Comparison of ENCODE assay signal across 26 cellular contexts in genomic region chr1:214542275-214543199, GRCh38. TPM values are rescaled to one million over a fixed set of nuclear protein-coding genes. Genes with fewer than 3 reads are reported as not detected.
A peak's percentile ranks its signal among the peaks of the same experiment; 100 is the strongest.
DNase-seq lines count a peak whose midpoint lies in the region; ATAC-seq and TF ChIP-seq lines count a peak whose summit lies in the region.
"Had no signal": no experiment of that assay in that cellular context is flagged by ENCODE, and none has a peak within 500 bp of the region (broad histone marks: within the 10 kb centered on the region; RNA-seq: fewer than 3 reads in every experiment).

No MANE protein-coding gene starts in this region.

- TF ChIP-seq CTCF in Loucy (conservative IDR thresholded peaks at IDR 0.05; ENCODE audit: low read length) (no peak), gastroesophageal sphincter (IDR thresholded peaks at IDR 0.05) (no peak), osteocyte (IDR thresholded peaks at IDR 0.05) (no peak), foreskin keratinocyte (conservative IDR thresholded peaks at IDR 0.05) (no peak), CD14-positive monocyte (IDR thresholded peaks at IDR 0.05) (no peak)

- ATAC-seq in gastroesophageal sphincter (no peak), foreskin keratinocyte (no peak), GM19395 (IDR thresholded peaks at IDR 0.05; ENCODE audit: unreplicated experiment) (no peak)
- ATAC-seq: left colon, mucosa of descending colon, SK-N-SH treated with all-trans-retinoic acid at 6 μM for 48 hours had no signal

- peaks cover 8% of the 10 kb centered on the region for H3K4me1 ChIP-seq in BLaER1
- peaks cover 63% of the 10 kb centered on the region for H3K4me1 ChIP-seq in Loucy (ENCODE audit: insufficient read depth, low read length, poor library complexity, severe bottlenecking)
- peaks cover 14 to 100% (median 25%) of the 10 kb centered on the region in 3 donors for H3K4me1 ChIP-seq in gastroesophageal sphincter
- peaks cover 55% of the 10 kb centered on the region for H3K4me1 ChIP-seq in foreskin keratinocyte

- DNase-seq in osteocyte (ENCODE audit: extremely low spot score, unreplicated experiment) (no peak), foreskin keratinocyte (no peak), UCSD-AML1 (lab: John Stamatoyannopoulos, UW; ENCODE audit: unreplicated experiment) (no peak), CD14-positive monocyte (ENCODE audit: low spot score) (no peak)
- DNase-seq: activated CD4-positive, alpha-beta T cell treated with anti-CD3 and anti-CD28 coated beads, Interleukin-2, amount 10 ng/mL, durations not matched to agents 7 days and 5 days; activated naive CD4-positive, alpha-beta T cell treated with anti-CD3 and anti-CD28 coated beads, Interleukin-2, amount 10 ng/mL, durations not matched to agents 7 days and 5 days; amniotic stem cell; cortex of kidney; Kasumi-1; left colon; mucosa of descending colon; NCI-H1092; NCI-H187; NCI-H526 treated with DMSO at 0.1 percent for 48 hours; RPMI8226; stimulated activated CD4-positive, alpha-beta T cell treated with anti-CD3 and anti-CD28 coated beads, Interleukin-1b, Interleukin-23, amount 100 ng/mL, for 48 hours; WERI-Rb-1 had no signal

- H3K4me1 Mint-ChIP-seq in osteocyte (ENCODE audit: unreplicated experiment) (peaks cover 84% of the 10 kb centered on the region), CD14-positive monocyte (no peaks in the 10 kb centered on the region)
- H3K4me1 Mint-ChIP-seq: activated naive CD4-positive, alpha-beta T cell treated with anti-CD3 and anti-CD28 coated beads, Interleukin-2, amount 10 ng/mL, durations not matched to agents 7 days and 5 days had no signal

- H3K4me3 Mint-ChIP-seq in osteocyte (ENCODE audit: unreplicated experiment) (no peak overlapping the region), CD14-positive monocyte (no peak overlapping the region)
- H3K4me3 Mint-ChIP-seq: activated CD4-positive, alpha-beta T cell treated with anti-CD3 and anti-CD28 coated beads, Interleukin-2, amount 10 ng/mL, durations not matched to agents 7 days and 5 days; activated naive CD4-positive, alpha-beta T cell treated with anti-CD3 and anti-CD28 coated beads, Interleukin-2, amount 10 ng/mL, durations not matched to agents 7 days and 5 days; neural progenitor cell had no signal

- H3K36me3 Mint-ChIP-seq in osteocyte (ENCODE audit: unreplicated experiment) (peaks cover 4% of the 10 kb centered on the region), CD14-positive monocyte (no peaks in the 10 kb centered on the region)
- H3K36me3 Mint-ChIP-seq: activated naive CD4-positive, alpha-beta T cell treated with anti-CD3 and anti-CD28 coated beads, Interleukin-2, amount 10 ng/mL, durations not matched to agents 7 days and 5 days had no signal

- H3K9me2 ChIP-seq in Loucy (replicated peaks; ENCODE audit: low read depth, low read length), result no peaks in the 10 kb centered on the region

- H3K9me3 Mint-ChIP-seq in osteocyte (ENCODE audit: unreplicated experiment) (no peaks in the 10 kb centered on the region), CD14-positive monocyte (no peaks in the 10 kb centered on the region)
- H3K9me3 Mint-ChIP-seq: activated CD4-positive, alpha-beta T cell treated with anti-CD3 and anti-CD28 coated beads, Interleukin-2, amount 10 ng/mL, durations not matched to agents 7 days and 5 days; activated naive CD4-positive, alpha-beta T cell treated with anti-CD3 and anti-CD28 coated beads, Interleukin-2, amount 10 ng/mL, durations not matched to agents 7 days and 5 days; neural progenitor cell had no signal

- WGBS in gastroesophageal sphincter (ENCODE audit: low coverage in 1 of 2), 2 donors, result 63 to 74% methylated on average over 8 to 11 of the region's 11 CpGs

- H3K27me3 ChIP-seq in BLaER1 (no peaks in the 10 kb centered on the region), Loucy (ENCODE audit: insufficient read depth, low read length, poor library complexity, severe bottlenecking) (no peaks in the 10 kb centered on the region), gastroesophageal sphincter (no peaks in the 10 kb centered on the region), foreskin keratinocyte (no peaks in the 10 kb centered on the region)
- H3K27me3 ChIP-seq: neural progenitor cell had no signal

- H3K9ac ChIP-seq in BLaER1, result no peak overlapping the region
- H3K9ac ChIP-seq in Loucy (ENCODE audit: low read depth, low read length, poor library complexity, severe bottlenecking), result no peak overlapping the region
- H3K9ac ChIP-seq: neural progenitor cell had no signal

- no peaks in the 10 kb centered on the region for H3K27me3 Mint-ChIP-seq in osteocyte (ENCODE audit: unreplicated experiment)
- peaks cover 0 to 13% (median 11%) of the 10 kb centered on the region in 3 donors for H3K27me3 Mint-ChIP-seq in CD14-positive monocyte (ENCODE audit: low read depth in 3 of 3)
- H3K27me3 Mint-ChIP-seq: progenitor cell of endocrine pancreas had no signal

- no peak for TF ChIP-seq EP300 in gastroesophageal sphincter (IDR thresholded peaks at IDR 0.05)

- H3K27ac ChIP-seq in BLaER1 (no peak overlapping the region), gastroesophageal sphincter (peak overlapping the region; percentile 64 to 78 (median 71)), foreskin keratinocyte (no peak overlapping the region)
- H3K27ac ChIP-seq: neural progenitor cell, skin epidermis, WERI-Rb-1 had no signal

- H4K20me1 ChIP-seq in BLaER1, result no peaks in the 10 kb centered on the region
- no peaks in the 10 kb centered on the region for H4K20me1 ChIP-seq in Loucy (ENCODE audit: insufficient read depth, low read length, poor library complexity, severe bottlenecking)

- TF ChIP-seq POLR2A in gastroesophageal sphincter (IDR thresholded peaks at IDR 0.05), result no peak

- H3K4me2 ChIP-seq in BLaER1 (peak overlapping the region; percentile 33), Loucy (ENCODE audit: low read depth, low read length, poor library complexity, severe bottlenecking) (peak overlapping the region; percentile 5)
- H3K4me2 ChIP-seq: neural progenitor cell had no signal

- peak overlapping the region; percentile 1 for H3K27ac Mint-ChIP-seq in osteocyte (ENCODE audit: unreplicated experiment)
- no peak overlapping the region for H3K27ac Mint-ChIP-seq in CD14-positive monocyte
- H3K27ac Mint-ChIP-seq: activated CD4-positive, alpha-beta T cell treated with anti-CD3 and anti-CD28 coated beads, Interleukin-2, amount 10 ng/mL, durations not matched to agents 7 days and 5 days; activated naive CD4-positive, alpha-beta T cell treated with anti-CD3 and anti-CD28 coated beads, Interleukin-2, amount 10 ng/mL, durations not matched to agents 7 days and 5 days; neural progenitor cell; progenitor cell of endocrine pancreas had no signal

- intact Hi-C loops in CD14-positive monocyte (cut with micrococcal nuclease), result no loop called here

- H3K79me2 ChIP-seq in Loucy (ENCODE audit: insufficient read depth, low read length), result peaks cover 75% of the 10 kb centered on the region

- no peak overlapping the region for H2AFZ ChIP-seq in Loucy (ENCODE audit: low read length)
- H2AFZ ChIP-seq: neural progenitor cell had no signal

- no peaks in the 10 kb centered on the region for H3K9me3 ChIP-seq in BLaER1
- no peaks in the 10 kb centered on the region for H3K9me3 ChIP-seq in Loucy (ENCODE audit: insufficient read depth, low read depth, low read length)
- H3K9me3 ChIP-seq in gastroesophageal sphincter, result no peaks in the 10 kb centered on the region
- H3K9me3 ChIP-seq: HAP-1, mucosa of descending colon had no signal

- H3F3A ChIP-seq in Loucy (ENCODE audit: low read depth), result no peaks in the 10 kb centered on the region

- H3K4me3 ChIP-seq in BLaER1, result no peak overlapping the region
- H3K4me3 ChIP-seq in Loucy (ENCODE audit: low read length, poor library complexity, severe bottlenecking), result no peak overlapping the region
- H3K4me3 ChIP-seq in gastroesophageal sphincter, result no peak overlapping the region
- H3K4me3 ChIP-seq: HAP-1, mucosa of descending colon, neural progenitor cell, skin epidermis had no signal

- no peaks in the 10 kb centered on the region for H3K36me3 ChIP-seq in BLaER1
- no peaks in the 10 kb centered on the region for H3K36me3 ChIP-seq in Loucy (ENCODE audit: insufficient read depth, low read length)
- no peaks in the 10 kb centered on the region for H3K36me3 ChIP-seq in gastroesophageal sphincter
- H3K36me3 ChIP-seq: HAP-1, neural progenitor cell, WERI-Rb-1 had no signal

RNA-seq across cellular contexts. Expression of gene PTPN14, which starts 8.9 kb away (rescaled TPM):
- total RNA-seq in gastroesophageal sphincter, result 10 to 100 TPM; 38.9 to 96.8 (median 75.4) TPM
- 140 and 142 TPM in 2 replicates for total RNA-seq in osteocyte
- total RNA-seq in foreskin keratinocyte, result 47.6 and 48.2 TPM in 2 replicates
- polyA plus RNA-seq in foreskin keratinocyte, result 5.0 and 6.2 TPM in 2 replicates
- under 1 TPM; 0.01 TPM for polyA plus RNA-seq in CD14-positive monocyte

Comparison
In these comparisons a context has a peak if more than half of its experiments do, and no peak if none do; other contexts are left out.
1. H3K27ac ChIP-seq: peak in gastroesophageal sphincter (4 of 4); none in BLaER1 (single experiment) and foreskin keratinocyte (single experiment).